In genomic region chr16:84754353-84754856, GRCh38 we compare ENCODE assay signal across 8 cellular contexts. TPM values are rescaled to one million over a fixed set of nuclear protein-coding genes. Genes with fewer than 3 reads are reported as not detected.
A peak's percentile ranks its signal among the peaks of the same experiment; 100 is the strongest.
DNase-seq lines count a peak whose midpoint lies in the region; ATAC-seq and TF ChIP-seq lines count a peak whose summit lies in the region.

No MANE protein-coding gene starts in this region.

- no peaks in the 10 kb centered on the region for H3K27me3 ChIP-seq in H7 (ENCODE audit: control insufficient read depth, insufficient read depth, low read length)

- H3K36me3 ChIP-seq in H7 (replicated peaks; ENCODE audit: control insufficient read depth, insufficient read depth, low read length): peaks cover 4% of the 10 kb centered on the region

- H3K4me3 ChIP-seq in H7 (ENCODE audit: insufficient read depth, low read depth, low read length) (no peak overlapping the region), astrocyte of the spinal cord (ENCODE audit: low read depth, low read length) (no peak overlapping the region), skeletal muscle cell (ENCODE audit: low read depth, low read length) (no peak overlapping the region)

- H3K4me1 Mint-ChIP-seq in T-helper 2 cell treated with Interferon-gamma antibody and Interleukin-4, amounts not matched to agents 5 μg/mL and 100 μg/mL, for 36 hours (ENCODE audit: low read depth): peaks cover 54% of the 10 kb centered on the region

- no peaks in the 10 kb centered on the region for H3K27me3 Mint-ChIP-seq in T-helper 2 cell treated with Interferon-gamma antibody and Interleukin-4, amounts not matched to agents 5 μg/mL and 100 μg/mL, for 36 hours (ENCODE audit: low read depth)

- peak; percentile 69 for DNase-seq in Daoy (ENCODE audit: low read depth)
- peak; percentile 72 for DNase-seq in H7
- peak; percentile 21 for DNase-seq in NCI-H146 treated with DMSO at 0.1 percent for 48 hours (lab: John Stamatoyannopoulos, UW; ENCODE audit: unreplicated experiment)
- peak; percentile 60 for DNase-seq in T-helper 2 cell treated with Interferon-gamma antibody and Interleukin-4, amounts not matched to agents 5 μg/mL and 100 μg/mL, for 36 hours (ENCODE audit: low spot score)
- peak; percentile 93 for DNase-seq in astrocyte of the spinal cord (ENCODE audit: low read depth, low spot score)
- DNase-seq in hepatic stellate cell (ENCODE audit: low spot score): peak; percentile 70
- DNase-seq in skeletal muscle cell (ENCODE audit: low read depth): peak; percentile 83

- H3K9me3 Mint-ChIP-seq in T-helper 2 cell treated with Interferon-gamma antibody and Interleukin-4, amounts not matched to agents 5 μg/mL and 100 μg/mL, for 36 hours: no peaks in the 10 kb centered on the region

- H3K27ac Mint-ChIP-seq in T-helper 2 cell treated with Interferon-gamma antibody and Interleukin-4, amounts not matched to agents 5 μg/mL and 100 μg/mL, for 36 hours: no peak overlapping the region

- ATAC-seq in GM19023 (IDR thresholded peaks at IDR 0.05; ENCODE audit: unreplicated experiment): no peak

- TF ChIP-seq CTCF in astrocyte of the spinal cord (IDR thresholded peaks at IDR 0.05; ENCODE audit: low read depth, low read length): peak; percentile 74

- in situ Hi-C loops in astrocyte of the spinal cord (cut with HindIII; ENCODE audit: low sequenced_read_pairs): no loop called here

- peak overlapping the region; percentile 39 for H3K4me3 Mint-ChIP-seq in T-helper 2 cell treated with Interferon-gamma antibody and Interleukin-4, amounts not matched to agents 5 μg/mL and 100 μg/mL, for 36 hours

- H3K36me3 Mint-ChIP-seq in T-helper 2 cell treated with Interferon-gamma antibody and Interleukin-4, amounts not matched to agents 5 μg/mL and 100 μg/mL, for 36 hours (ENCODE audit: low read depth): peaks cover 6% of the 10 kb centered on the region

RNA-seq across cellular contexts. Expression of gene USP10, which starts 54.6 kb away (rescaled TPM):
- 38.3 and 41.2 TPM in 2 replicates for total RNA-seq in Daoy (2014; rRNA removed; shearing (Covaris generic))
- 132 and 150 TPM in 2 replicates for total RNA-seq in H7 (2014; rRNA removed; shearing (Covaris generic))

Comparison
In these comparisons a context has a peak if more than half of its experiments do, and no peak if none do; other contexts are left out.
1. DNase-seq: peak in every context shown above with its lines; median percentile 93 in astrocyte of the spinal cord; 83 in skeletal muscle cell; 72 in H7; 70 in hepatic stellate cell; 69 in Daoy; 60 in T-helper 2 cell treated with Interferon-gamma antibody and Interleukin-4, amounts not matched to agents 5 μg/mL and 100 μg/mL, for 36 hours; 21 in NCI-H146 treated with DMSO at 0.1 percent for 48 hours.